In the genomic region with DNA sequence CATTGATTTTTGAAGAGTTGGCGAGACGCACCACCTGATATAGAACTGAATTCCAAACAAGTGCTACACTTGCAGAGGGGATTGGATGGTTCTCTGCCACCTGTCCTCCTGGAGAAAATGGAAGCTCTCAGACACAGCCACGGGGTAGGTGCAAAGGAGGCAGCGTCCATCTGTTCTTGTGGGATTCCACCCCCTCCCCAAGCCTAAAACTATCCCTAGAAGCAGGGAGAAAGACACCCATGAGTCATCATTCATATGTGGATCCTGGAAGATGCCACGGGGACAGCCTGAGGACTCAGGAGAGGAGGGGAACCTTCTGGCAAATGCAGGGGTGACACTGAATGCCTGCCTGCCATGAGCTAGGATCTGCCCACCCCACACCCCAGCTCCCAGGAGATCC, we compare ENCODE assay signal across 20 cellular contexts.
"Had no signal": no experiment of that assay in that cellular context is flagged by ENCODE, and none has a peak within 500 bp of the region (broad histone marks: within the 10 kb centered on the region; RNA-seq: fewer than 3 reads in every experiment).

No MANE protein-coding gene starts in this region.

- H3K4me3 ChIP-seq: adrenal gland, left ventricle myocardium inferior, mucosa of descending colon, tibial nerve had no signal

- H3K27me3 ChIP-seq: adrenal gland, tibial nerve had no signal

- ATAC-seq: activated CD4-positive, CD25-positive, alpha-beta regulatory T cell treated with anti-CD3 and anti-CD28 coated beads, Interleukin-2, amount 50 U/mL, for 24 hours; activated CD8-positive, alpha-beta T cell treated with anti-CD3 and anti-CD28 coated beads, Interleukin-2, amount 10 ng/mL, durations not matched to agents 7 days and 5 days; stimulated activated naive CD8-positive, alpha-beta T cell treated with anti-CD3 and anti-CD28 coated beads, Interleukin-15, Interleukin-2, amounts not matched to agents 100 U/mL and 50 U/mL, for 24 hours had no signal

- H3K4me3 Mint-ChIP-seq: activated CD4-positive, alpha-beta T cell treated with anti-CD3 and anti-CD28 coated beads, Interleukin-2, amount 10 ng/mL, durations not matched to agents 7 days and 5 days; activated CD8-positive, alpha-beta T cell treated with anti-CD3 and anti-CD28 coated beads, Interleukin-2, amount 10 ng/mL, durations not matched to agents 7 days and 5 days; activated T-cell treated with anti-CD3 and anti-CD28 coated beads, Interleukin-2, amount 50 U/mL, for 24 hours; naive B cell had no signal

- H3K27ac ChIP-seq: adrenal gland, left ventricle myocardium inferior, neutrophil, tibial nerve had no signal

- H3K9me3 ChIP-seq: adrenal gland, mucosa of descending colon, neutrophil had no signal

- H3K27ac Mint-ChIP-seq: activated CD4-positive, alpha-beta T cell treated with anti-CD3 and anti-CD28 coated beads, Interleukin-2, amount 10 ng/mL, durations not matched to agents 7 days and 5 days; activated CD8-positive, alpha-beta T cell treated with anti-CD3 and anti-CD28 coated beads, Interleukin-2, amount 10 ng/mL, durations not matched to agents 7 days and 5 days; activated T-cell treated with anti-CD3 and anti-CD28 coated beads, Interleukin-2, amount 50 U/mL, for 24 hours; naive B cell had no signal

- H3K4me1 ChIP-seq: adrenal gland, left ventricle myocardium inferior, tibial nerve had no signal

- H3K36me3 ChIP-seq: adrenal gland, left ventricle myocardium inferior, neutrophil, tibial nerve had no signal

- DNase-seq: activated CD4-positive, alpha-beta T cell treated with anti-CD3 and anti-CD28 coated beads, Interleukin-2, amount 10 ng/mL, durations not matched to agents 7 days and 5 days; activated CD8-positive, alpha-beta T cell treated with anti-CD3 and anti-CD28 coated beads, Interleukin-2, amount 10 ng/mL, durations not matched to agents 7 days and 5 days; activated effector memory CD4-positive, alpha-beta T cell treated with Interleukin-2 at 50 U/mL for 16 hours; activated naive CD4-positive, alpha-beta T cell treated with anti-CD3 and anti-CD28 coated beads, Interleukin-2, amount 50 U/mL, for 16 hours; adrenal gland; cortex of kidney; left ventricle myocardium inferior; mammary epithelial cell; mucosa of descending colon; naive B cell; stimulated activated CD4-positive, alpha-beta T cell treated with anti-CD3 and anti-CD28 coated beads, Interleukin-12 subunit alpha, Interleukin-12 subunit beta, amount 100 ng/mL, for 4 hours; stimulated activated CD4-positive, alpha-beta T cell treated with anti-CD3 and anti-CD28 coated beads, Interleukin-1b, Interleukin-23, amount 100 ng/mL, for 48 hours; stimulated activated CD8-positive, alpha-beta memory T cell treated with anti-CD3 and anti-CD28 coated beads, Interleukin-4, amount 100 ng/mL, for 48 hours; stimulated activated naive CD8-positive, alpha-beta T cell treated with anti-CD3 and anti-CD28 coated beads, Interleukin-15, Interleukin-2, amounts not matched to agents 100 U/mL and 50 U/mL, for 24 hours; T-helper 1 cell; T1000 had no signal
